Comparison of ENCODE assay signal across 18 cellular contexts in the genomic region with DNA sequence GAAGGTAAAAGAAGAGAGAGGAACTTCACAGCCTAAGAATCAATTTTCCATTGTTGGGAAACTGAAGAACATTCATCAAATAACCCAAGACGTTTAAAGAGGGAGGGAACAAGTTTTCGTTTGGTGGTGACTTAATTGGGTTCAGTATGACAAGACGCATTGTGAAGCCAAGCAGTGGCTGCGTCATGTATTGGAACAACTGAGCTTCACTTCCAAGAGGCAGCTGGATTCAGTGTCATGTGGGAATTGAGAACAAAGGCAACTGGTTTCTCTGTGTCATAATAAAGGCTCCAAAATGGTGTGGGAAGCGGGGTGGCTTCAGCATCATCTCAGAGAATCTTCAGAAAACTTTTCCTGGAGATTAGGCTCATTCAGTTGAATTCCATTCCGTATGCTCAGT. TPM values are rescaled to one million over a fixed set of nuclear protein-coding genes. Genes with fewer than 3 reads are reported as not detected.
DNase-seq lines count a peak whose midpoint lies in the region; ATAC-seq, FAIRE-seq and TF ChIP-seq lines count a peak whose summit lies in the region.
"Had no signal": no experiment of that assay in that cellular context is flagged by ENCODE, and none has a peak within 500 bp of the region (broad histone marks: within the 10 kb centered on the region; RNA-seq: fewer than 3 reads in every experiment).

No MANE protein-coding gene starts in this region.

- peak; percentile 71 for ATAC-seq in K562
- peak; percentile 95 for ATAC-seq in sciatic nerve
- ATAC-seq: mucosa of descending colon had no signal

- H3K4me1 Mint-ChIP-seq in activated naive CD8-positive, alpha-beta T cell treated with anti-CD3 and anti-CD28 coated beads for 36 hours: no peaks in the 10 kb centered on the region
- H3K4me1 Mint-ChIP-seq: CD14-positive monocyte had no signal

- no peak overlapping the region for H3K4me3 Mint-ChIP-seq in activated naive CD8-positive, alpha-beta T cell treated with anti-CD3 and anti-CD28 coated beads for 36 hours
- H3K4me3 Mint-ChIP-seq: activated naive CD8-positive, alpha-beta T cell treated with anti-CD3 and anti-CD28 coated beads, Interleukin-2, amount 10 ng/mL, durations not matched to agents 7 days and 5 days; CD14-positive monocyte; dendritic cell treated with granulocyte-macrophage colony-stimulating factor and Interleukin-4, amounts not matched to agents 40 ng/mL and 50 ng/mL, for 4 days had no signal

- in situ Hi-C loops in K562 (cut with MboI): no loop called here

- no peaks in the 10 kb centered on the region for H3K36me3 Mint-ChIP-seq in activated naive CD8-positive, alpha-beta T cell treated with anti-CD3 and anti-CD28 coated beads for 36 hours
- H3K36me3 Mint-ChIP-seq: activated naive CD8-positive, alpha-beta T cell treated with anti-CD3 and anti-CD28 coated beads, Interleukin-2, amount 10 ng/mL, durations not matched to agents 7 days and 5 days; CD14-positive monocyte had no signal

- H3K4me3 ChIP-seq in K562 (no peak overlapping the region), right atrium auricular region (no peak overlapping the region), smooth muscle cell (no peak overlapping the region)
- H3K4me3 ChIP-seq: mucosa of descending colon had no signal

- no peaks in the 10 kb centered on the region for H3K27me3 ChIP-seq in K562 (ENCODE audit: control insufficient read depth in 2 of 2, insufficient read depth in 2 of 2, low read length in 2 of 2)
- no peaks in the 10 kb centered on the region for H3K27me3 ChIP-seq in right atrium auricular region
- H3K27me3 ChIP-seq in smooth muscle cell (ENCODE audit: low read depth): no peaks in the 10 kb centered on the region

- H3K27ac ChIP-seq in K562 (ENCODE audit: extremely low read depth, low read depth, low read length): no peak overlapping the region
- H3K27ac ChIP-seq in right atrium auricular region: peak overlapping the region in 1 of 2 donors; percentile 2
- H3K27ac ChIP-seq in smooth muscle cell (ENCODE audit: low read depth): no peak overlapping the region

- WGBS in K562 (ENCODE audit: insufficient coverage, low coverage, missing lambda C conversion rate): 25% methylated on average over 6 of the region's 6 CpGs
- 78% methylated on average over 6 of the region's 6 CpGs for WGBS in smooth muscle cell (ENCODE audit: low lambda C conversion rate)

- H3K9me3 ChIP-seq in K562 (replicated peaks; ENCODE audit: control insufficient read depth, insufficient read depth, low read depth, low read length) (0 out of 2 replicates have a peak, but pooled peaks cover 4% of the 10 kb centered on the region), right atrium auricular region (no peaks in the 10 kb centered on the region), smooth muscle cell (replicated peaks; ENCODE audit: low read depth) (no peaks in the 10 kb centered on the region)
- H3K9me3 ChIP-seq: mucosa of descending colon had no signal

- H4K20me1 ChIP-seq in K562 (replicated peaks; ENCODE audit: control insufficient read depth, insufficient read depth, low read length) (no peaks in the 10 kb centered on the region), smooth muscle cell (ENCODE audit: low read depth) (no peaks in the 10 kb centered on the region)

- no peak overlapping the region for H3K9ac ChIP-seq in K562 (ENCODE audit: insufficient read depth in 1 of 2, low read depth in 2 of 2, low read length in 2 of 2)
- no peak overlapping the region for H3K9ac ChIP-seq in smooth muscle cell (ENCODE audit: low read depth)

- no peak overlapping the region for H3K27ac Mint-ChIP-seq in activated naive CD8-positive, alpha-beta T cell treated with anti-CD3 and anti-CD28 coated beads for 36 hours
- H3K27ac Mint-ChIP-seq: activated naive CD8-positive, alpha-beta T cell treated with anti-CD3 and anti-CD28 coated beads, Interleukin-2, amount 10 ng/mL, durations not matched to agents 7 days and 5 days; CD14-positive monocyte; dendritic cell treated with granulocyte-macrophage colony-stimulating factor and Interleukin-4, amounts not matched to agents 40 ng/mL and 50 ng/mL, for 4 days had no signal

- no peak for TF ChIP-seq POLR2A in K562 (conservative IDR thresholded peaks at IDR 0.05)

- H3K79me2 ChIP-seq in K562 (ENCODE audit: control insufficient read depth, insufficient read depth, low read length) (no peaks in the 10 kb centered on the region), smooth muscle cell (ENCODE audit: low read depth) (no peaks in the 10 kb centered on the region)

- CTCF ChIA-PET in K562 (lab: Yijun Ruan, JAX; ENCODE audit: low intra/inter-chr PET ratio): no interaction called here

- TF ChIP-seq EP300 in K562 (IDR thresholded peaks at IDR 0.05; ENCODE audit: low read length): no peak

- H3K36me3 ChIP-seq in K562 (ENCODE audit: control insufficient read depth, insufficient read depth, low read length) (no peaks in the 10 kb centered on the region), right atrium auricular region (no peaks in the 10 kb centered on the region), smooth muscle cell (ENCODE audit: low read depth) (no peaks in the 10 kb centered on the region)

- POLR2A ChIA-PET in K562 (lab: Yijun Ruan, JAX): interaction anchor here (0.5 to 0.8 kb wide), 2 partner anchors 10 to 25 kb away, joined by 3 read pairs; no protein-coding TSS in a partner anchor

- H3K4me2 ChIP-seq in K562 (ENCODE audit: insufficient read depth, low read length): no peak overlapping the region
- no peak overlapping the region for H3K4me2 ChIP-seq in smooth muscle cell

- FAIRE-seq in K562 (lab: Jason Lieb, UNC): peak; percentile 76
- FAIRE-seq: GM12891, urothelium cell line had no signal

- TF ChIP-seq CTCF in K562 (IDR thresholded peaks at IDR 0.05 in 2 of 3, conservative IDR thresholded peaks at IDR 0.05 in 1 of 3; ENCODE audit: insufficient read depth in 2 of 3, low read depth in 1 of 3, low read length in 3 of 3) (no peak), right atrium auricular region (IDR thresholded peaks at IDR 0.05) (no peak), smooth muscle cell (IDR thresholded peaks at IDR 0.05; ENCODE audit: borderline replicate concordance, insufficient read depth, poor library complexity, severe bottlenecking) (no peak)

- no peaks in the 10 kb centered on the region for H3K27me3 Mint-ChIP-seq in activated naive CD8-positive, alpha-beta T cell treated with anti-CD3 and anti-CD28 coated beads for 36 hours
- H3K27me3 Mint-ChIP-seq: dendritic cell treated with granulocyte-macrophage colony-stimulating factor and Interleukin-4, amounts not matched to agents 40 ng/mL and 50 ng/mL, for 4 days had no signal

- H3K9me1 ChIP-seq in K562 (ENCODE audit: control insufficient read depth, insufficient read depth, low read length): no peaks in the 10 kb centered on the region

- H3K4me1 ChIP-seq in K562 (replicated peaks in 1 of 2; ENCODE audit: control insufficient read depth in 2 of 2, insufficient read depth in 2 of 2, low read length in 2 of 2) (no peaks in the 10 kb centered on the region), right atrium auricular region (no peaks in the 10 kb centered on the region), smooth muscle cell (ENCODE audit: low read depth) (no peaks in the 10 kb centered on the region)

- H2AFZ ChIP-seq in K562 (ENCODE audit: low read depth, low read length): peak overlapping the region; percentile 80
- H2AFZ ChIP-seq in smooth muscle cell (ENCODE audit: low read depth): no peak overlapping the region

- DNase-seq in LHCN-M2 (ENCODE audit: low read depth) (peak; percentile 44), K562 (ENCODE audit: extremely low read depth in 1 of 4, low spot score in 3 of 4) (peak in 2 of 4 experiments; percentile 12 to 34), right atrium auricular region (ENCODE audit: low spot score) (peak; percentile 69), sciatic nerve (ENCODE audit: low spot score) (peak; percentile 64), smooth muscle cell (lab: John Stamatoyannopoulos, UW; ENCODE audit: unreplicated experiment) (no peak)
- no peak for DNase-seq in activated naive CD8-positive, alpha-beta T cell treated with anti-CD3 and anti-CD28 coated beads for 36 hours
- no peak for DNase-seq in activated T-cell treated with anti-CD3 and anti-CD28 coated beads, Interleukin-2, amount 50 U/mL, for 48 hours
- DNase-seq in activated effector memory CD4-positive, alpha-beta T cell treated with Interleukin-2 at 50 U/mL for 16 hours: no peak
- DNase-seq: activated CD8-positive, alpha-beta memory T cell treated with anti-CD3 and anti-CD28 coated beads, Interleukin-2, amount 50 U/mL, for 4 hours; activated naive CD8-positive, alpha-beta T cell treated with anti-CD3 and anti-CD28 coated beads, Interleukin-2, amount 10 ng/mL, durations not matched to agents 7 days and 5 days; NCI-H1092 treated with DMSO at 0.1 percent for 48 hours; NCI-H446; stimulated activated CD4-positive, alpha-beta T cell treated with anti-CD3 and anti-CD28 coated beads, Interleukin-2, amount 100 ng/mL, for 48 hours had no signal

- H3K9me3 Mint-ChIP-seq in activated naive CD8-positive, alpha-beta T cell treated with anti-CD3 and anti-CD28 coated beads for 36 hours: no peaks in the 10 kb centered on the region
- H3K9me3 Mint-ChIP-seq: activated naive CD8-positive, alpha-beta T cell treated with anti-CD3 and anti-CD28 coated beads, Interleukin-2, amount 10 ng/mL, durations not matched to agents 7 days and 5 days; dendritic cell treated with granulocyte-macrophage colony-stimulating factor and Interleukin-4, amounts not matched to agents 40 ng/mL and 50 ng/mL, for 4 days had no signal

- no TSS peak for BruUV-seq in K562 (replicated peaks; lab: Mats Ljungman, UMichigan)

- H3F3A ChIP-seq in smooth muscle cell (ENCODE audit: low read depth): no peaks in the 10 kb centered on the region

- no peak for TF ChIP-seq RAD21 in K562 (CRISPR knock-in tag; conservative IDR thresholded peaks at IDR 0.05 in 1 of 2, IDR thresholded peaks at IDR 0.05 in 1 of 2)

- intact Hi-C loops in K562 (cut with micrococcal nuclease) (no loop called here), sciatic nerve (cut with DNase I) (no loop called here)

RNA-seq across cellular contexts. Expression of a gene that starts 29.8 kb away (rescaled TPM):
- total RNA-seq in LHCN-M2 (2014; rRNA removed) (12.4 and 13.4 TPM in 2 replicates), K562 (2014; rRNA removed) (11.4 and 12.4 TPM in 2 replicates), K562 (2014; rRNA removed; fragmentation: Illumina TruSeq; extraction: Trizol) (20.9 and 23.4 TPM in 2 replicates), K562 (2015; rRNA removed; fragmentation: Illumina TruSeq; extraction: Trizol) (27.2 and 31.7 TPM in 2 replicates), K562 (2021) (21.0 and 21.3 TPM in 2 replicates), right atrium auricular region (10 to 100 TPM; 14.6 to 15.6 TPM), sciatic nerve (47.6 TPM), smooth muscle cell (20.7 and 21.6 TPM in 2 replicates)
- 2.4 TPM for polyA plus RNA-seq in LHCN-M2 (2012)
- total RNA-seq in K562 (2011; cell fraction: chromatin; rRNA removed; ENCODE audit: low replicate concordance): 81.9 and 168 TPM in 2 replicates
- 42.0 and 47.8 TPM in 2 replicates for total RNA-seq in K562 (2011; cell fraction: nucleolus; rRNA removed)
- 46.5 and 67.9 TPM in 2 replicates for total RNA-seq in K562 (2011; cell fraction: nucleoplasm; rRNA removed)
- polyA plus RNA-seq in K562 (2011; rRNA removed) (17.3 and 17.4 TPM in 2 replicates), K562 (2014; fragmentation: Illumina TruSeq; extraction: Trizol) (5.6 and 6.7 TPM in 2 replicates), K562 (2014; fragmentation: Nextera tagmentation; extraction: Ambion mirVana) (1 to 10 TPM; 2.4 to 3.4 TPM), K562 (2014; rRNA removed) (5.7 and 6.1 TPM in 2 replicates), smooth muscle cell (3.9 and 4.7 TPM in 2 replicates)
- 7.9 and 9.5 TPM in 2 replicates for polyA plus RNA-seq in K562 (2011; cell fraction: cytosol; rRNA removed)
- polyA plus RNA-seq in K562 (2011; cell fraction: nucleus; rRNA removed): 23.3 and 23.5 TPM in 2 replicates
- polyA plus RNA-seq in K562 (2012): 2.8 and 3.4 TPM in 2 replicates
- 83.2 and 95.5 TPM in 2 replicates for polyA minus RNA-seq in K562 (2011; rRNA and poly(A)+ RNA removed)
- 26.8 and 32.4 TPM in 2 replicates for polyA minus RNA-seq in K562 (2011; cell fraction: cytosol; rRNA and poly(A)+ RNA removed)
- polyA minus RNA-seq in K562 (2011; cell fraction: nucleus; rRNA and poly(A)+ RNA removed): 33.8 and 61.1 TPM in 2 replicates
- total RNA-seq in activated naive CD8-positive, alpha-beta T cell treated with anti-CD3 and anti-CD28 coated beads for 36 hours: 10 to 100 TPM; 30.4 to 34.3 TPM

Comparison
In these comparisons a context has a peak if more than half of its experiments do, and no peak if none do; other contexts are left out.
1. DNase-seq: peak in LHCN-M2 (single experiment), right atrium auricular region (single experiment) and sciatic nerve (single experiment); none in smooth muscle cell (single experiment), activated naive CD8-positive, alpha-beta T cell treated with anti-CD3 and anti-CD28 coated beads for 36 hours (single experiment), activated T-cell treated with anti-CD3 and anti-CD28 coated beads, Interleukin-2, amount 50 U/mL, for 48 hours (0 of 2) and activated effector memory CD4-positive, alpha-beta T cell treated with Interleukin-2 at 50 U/mL for 16 hours (single experiment).